Comparison of ENCODE assay signal across 8 cellular contexts in genomic region chr2:84631047-84631446, GRCh38.
DNase-seq lines count a peak whose midpoint lies in the region; ATAC-seq, FAIRE-seq and TF ChIP-seq lines count a peak whose summit lies in the region.

No MANE protein-coding gene starts in this region.

- in situ Hi-C loops in brain microvascular endothelial cell (cut with HindIII; ENCODE audit: low pct_ligation_motif_present, low sequenced_read_pairs) = no loop called here

- ATAC-seq in left lung = peak; percentile 94

- H3K4me1 ChIP-seq in left lung = no peaks in the 10 kb centered on the region

- H3K4me1 Mint-ChIP-seq in CD14-positive monocyte = no peaks in the 10 kb centered on the region

- no peaks in the 10 kb centered on the region for H3K36me3 ChIP-seq in brain microvascular endothelial cell (replicated peaks)
- no peaks in the 10 kb centered on the region for H3K36me3 ChIP-seq in left lung

- TF ChIP-seq CTCF in CD14-positive monocyte (IDR thresholded peaks at IDR 0.05) (peak; percentile 10), brain microvascular endothelial cell (IDR thresholded peaks at IDR 0.05; ENCODE audit: low read depth, low read length, missing control alignments) (peak; percentile 71), left lung (IDR thresholded peaks at IDR 0.05) (peak; percentile 37 to 40), coronary artery (IDR thresholded peaks at IDR 0.05) (no peak)

- peaks cover 0 to 4% (median 1%) of the 10 kb centered on the region in 3 donors for H3K27me3 Mint-ChIP-seq in CD14-positive monocyte (ENCODE audit: low read depth in 3 of 3)

- no peak overlapping the region for H3K4me3 Mint-ChIP-seq in CD14-positive monocyte

- H3K27me3 ChIP-seq in brain microvascular endothelial cell (replicated peaks) = no peaks in the 10 kb centered on the region
- no peaks in the 10 kb centered on the region for H3K27me3 ChIP-seq in left lung

- H3K36me3 Mint-ChIP-seq in CD14-positive monocyte = no peaks in the 10 kb centered on the region

- H3K4me3 ChIP-seq in brain microvascular endothelial cell (ENCODE audit: low read depth, low read length) (no peak overlapping the region), left lung (no peak overlapping the region), coronary artery (no peak overlapping the region)

- peaks cover 0 to 1% (median 0%) of the 10 kb centered on the region in 7 donors for H3K9me3 Mint-ChIP-seq in CD14-positive monocyte

- no peaks in the 10 kb centered on the region for H3K9me3 ChIP-seq in left lung

- H3K27ac ChIP-seq in brain microvascular endothelial cell = no peak overlapping the region
- no peak overlapping the region for H3K27ac ChIP-seq in left lung
- no peak overlapping the region for H3K27ac ChIP-seq in coronary artery

- no peak for DNase-seq in CD14-positive monocyte (ENCODE audit: low spot score)
- DNase-seq in GM18507 (ENCODE audit: extremely low spot score, insufficient read length, low read depth) = peak; percentile 15
- DNase-seq in NAMALWA (ENCODE audit: low spot score) = peak; percentile 50
- DNase-seq in brain microvascular endothelial cell = peak; percentile 34
- DNase-seq in left lung = no peak
- no peak for DNase-seq in ureter (ENCODE audit: low spot score)
- no peak for DNase-seq in coronary artery (ENCODE audit: low spot score)
- no peak for DNase-seq in activated CD4-positive, alpha-beta T cell treated with anti-CD3 and anti-CD28 coated beads, Interleukin-2, amount 50 U/mL, for 1 hour

- no peak for FAIRE-seq in GM18507 (lab: Jason Lieb, UNC)

- intact Hi-C loops in CD14-positive monocyte (cut with micrococcal nuclease) = no loop called here
- intact Hi-C loops in left lung (cut with DNase I) = no loop called here

- H3K27ac Mint-ChIP-seq in CD14-positive monocyte = no peak overlapping the region

Comparison
In these comparisons a context has a peak if more than half of its experiments do, and no peak if none do; other contexts are left out.
1. DNase-seq: peak in GM18507 (single experiment), NAMALWA (single experiment) and brain microvascular endothelial cell (single experiment); none in CD14-positive monocyte (single experiment), left lung (0 of 2), ureter (single experiment), coronary artery (single experiment) and activated CD4-positive, alpha-beta T cell treated with anti-CD3 and anti-CD28 coated beads, Interleukin-2, amount 50 U/mL, for 1 hour (single experiment).